ENCODE assay signal across 8 cellular contexts in the genomic region with DNA sequence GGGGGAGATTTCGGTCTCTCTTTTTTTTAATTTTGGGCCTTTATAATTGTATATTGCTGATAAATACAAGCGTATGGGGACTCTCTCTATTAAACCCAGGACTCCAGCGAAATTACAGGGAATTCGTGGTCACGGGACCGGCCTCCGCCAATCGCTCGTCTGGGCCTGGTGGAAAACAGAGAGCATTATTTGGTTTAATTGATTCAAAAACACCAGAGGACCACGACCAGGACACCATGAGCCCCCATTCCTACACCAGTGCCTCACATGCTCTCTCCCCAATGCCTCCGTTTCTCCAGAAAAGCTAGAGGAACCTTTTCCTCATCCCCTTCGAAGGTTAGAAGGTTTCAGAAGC. TPM values are rescaled to one million over a fixed set of nuclear protein-coding genes. Genes with fewer than 3 reads are reported as not detected.
A peak's percentile ranks its signal among the peaks of the same experiment; 100 is the strongest.
DNase-seq lines count a peak whose midpoint lies in the region; ATAC-seq, FAIRE-seq and TF ChIP-seq lines count a peak whose summit lies in the region.

Gene HOXB2, minus strand, starts transcription at position 88 of the 355 bp plus-strand sequence. CDS start 198 bp downstream, outside the sequence.

- H4K20me1 ChIP-seq in osteoblast (ENCODE audit: insufficient read depth, low read length), result no peaks in the 10 kb centered on the region

- H3K79me2 ChIP-seq in osteoblast (ENCODE audit: insufficient read depth, low read length), result peaks cover 4% of the 10 kb centered on the region

- 14% methylated on average over 12 of the region's 12 CpGs for WGBS in esophagus muscularis mucosa

- no peak for ATAC-seq in HG03439 (IDR thresholded peaks at IDR 0.05; ENCODE audit: unreplicated experiment)
- no peak for ATAC-seq in HG03196 (IDR thresholded peaks at IDR 0.05; ENCODE audit: unreplicated experiment)
- ATAC-seq in GM21717 (IDR thresholded peaks at IDR 0.05; ENCODE audit: unreplicated experiment), result no peak

- H3K36me3 ChIP-seq in Peyer's patch (peaks cover 0 to 8% (median 0%) of the 10 kb centered on the region in 3 donors), esophagus muscularis mucosa (peaks cover 0 to 4% (median 3%) of the 10 kb centered on the region in 4 donors), osteoblast (ENCODE audit: insufficient read depth, low read length) (no peaks in the 10 kb centered on the region)

- no peak for TF ChIP-seq EP300 in esophagus muscularis mucosa (IDR thresholded peaks at IDR 0.05)

- intact Hi-C loops in esophagus muscularis mucosa (cut with DNase I), result no loop called here

- H2AFZ ChIP-seq in osteoblast (ENCODE audit: low read length), result no peak within 1 kb of the TSS

- TF ChIP-seq CTCF in Peyer's patch (IDR thresholded peaks at IDR 0.05) (no peak), esophagus muscularis mucosa (IDR thresholded peaks at IDR 0.05) (no peak), osteoblast (IDR thresholded peaks at IDR 0.05; ENCODE audit: extremely low read depth, low read depth, low read length) (no peak)

- TF ChIP-seq POLR2A in Peyer's patch (IDR thresholded peaks at IDR 0.05) (no peak), esophagus muscularis mucosa (IDR thresholded peaks at IDR 0.05; ENCODE audit: low read depth) (no peak), H54 (IDR thresholded peaks at IDR 0.05; ENCODE audit: low read depth, low read length) (no peak)

- H3K9me3 ChIP-seq in Peyer's patch (no peaks in the 10 kb centered on the region), esophagus muscularis mucosa (no peaks in the 10 kb centered on the region), osteoblast (ENCODE audit: low read depth, low read length) (no peaks in the 10 kb centered on the region)

- no peak for FAIRE-seq in H54 (lab: Jason Lieb, UNC)

- peak within 1 kb of the TSS; percentile 78 for H3K4me2 ChIP-seq in osteoblast (ENCODE audit: insufficient read depth, low read length)

- DNase-seq in HCEC 1CT (peak; percentile 71), Peyer's patch (no peak), esophagus muscularis mucosa (ENCODE audit: extremely low spot score) (no peak), osteoblast (ENCODE audit: insufficient read length, low spot score, missing footprints) (no peak), H54 (ENCODE audit: insufficient read length, low spot score) (no peak)

- H3K27ac ChIP-seq in Peyer's patch (peak within 1 kb of the TSS; percentile 76 to 96 (median 87)), esophagus muscularis mucosa (replicated peaks in 1 of 4) (peak within 1 kb of the TSS; percentile 91 to 97 (median 96)), osteoblast (ENCODE audit: low read depth, low read length) (peak within 1 kb of the TSS; percentile 51)

- H3K4me1 ChIP-seq in Peyer's patch (peaks cover 0 to 25% (median 2%) of the 10 kb centered on the region in 4 donors), esophagus muscularis mucosa (peaks cover 42 to 68% (median 66%) of the 10 kb centered on the region in 4 donors), osteoblast (ENCODE audit: insufficient read depth, low read length) (peaks cover 5% of the 10 kb centered on the region)

- no peaks in the 10 kb centered on the region for H3K27me3 ChIP-seq in Peyer's patch
- H3K27me3 ChIP-seq in esophagus muscularis mucosa, result no peaks in the 10 kb centered on the region
- H3K27me3 ChIP-seq in osteoblast (ENCODE audit: insufficient read depth, low read length), result peaks cover 77% of the 10 kb centered on the region

- H3K4me3 ChIP-seq in Peyer's patch (peak within 1 kb of the TSS; percentile 45 to 70 (median 58)), esophagus muscularis mucosa (peak within 1 kb of the TSS; percentile 79 to 89 (median 80)), osteoblast (ENCODE audit: insufficient read depth, low read length) (peak within 1 kb of the TSS; percentile 72)

RNA-seq across cellular contexts. Expression of gene HOXB2, which starts in this region (rescaled TPM):
- total RNA-seq in Peyer's patch (1 to 10 TPM; 1.4 to 9.6 (median 4.1) TPM), esophagus muscularis mucosa (10 to 100 TPM; 36.3 to 86.4 (median 63.4) TPM), osteoblast (2.1 and 3.3 TPM in 2 replicates)
